16 cellular contexts compared by ENCODE assay signal in the genomic region with DNA sequence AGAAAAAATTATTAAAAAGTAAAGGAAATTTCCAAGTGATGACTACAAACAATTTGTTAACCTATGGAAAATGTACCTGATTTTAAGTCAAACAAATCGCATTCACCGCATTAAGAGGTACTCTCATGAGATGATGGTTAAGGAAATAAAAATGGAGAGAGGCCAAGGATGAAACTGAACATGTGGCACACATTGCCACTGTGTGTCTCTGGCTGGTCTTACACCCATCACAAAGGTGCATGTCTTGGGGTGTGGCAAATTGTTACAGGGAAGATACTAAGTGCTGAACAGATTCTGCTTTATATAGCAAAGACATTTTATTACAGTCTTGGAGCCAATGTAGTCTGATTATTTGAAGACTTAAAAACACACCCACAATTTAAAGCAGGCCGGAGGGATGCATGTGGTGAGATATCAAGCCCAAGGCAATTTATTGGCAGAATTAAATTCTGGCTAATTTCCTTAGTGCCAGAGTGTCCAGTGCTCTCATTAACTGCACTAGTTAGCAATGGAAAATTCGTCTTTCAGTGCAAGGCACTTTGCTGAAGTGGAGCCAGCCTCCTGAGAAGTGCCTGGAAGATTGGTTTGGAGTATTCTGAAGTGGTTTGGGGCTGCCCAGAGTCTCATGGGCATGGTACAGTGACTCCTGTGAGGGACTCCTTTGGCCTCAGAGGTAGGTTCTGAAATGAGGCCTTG.
DNase-seq lines count a peak whose midpoint lies in the region; ATAC-seq and TF ChIP-seq lines count a peak whose summit lies in the region.
"Had no signal": no experiment of that assay in that cellular context is flagged by ENCODE, and none has a peak within 500 bp of the region (broad histone marks: within the 10 kb centered on the region; RNA-seq: fewer than 3 reads in every experiment).

No MANE protein-coding gene starts in this region.

- H3K27me3 ChIP-seq in lower lobe of right lung (ENCODE audit: low read depth) = no peaks in the 10 kb centered on the region
- H3K27me3 ChIP-seq: MG63 had no signal

- no peak for TF ChIP-seq CTCF in lower lobe of right lung (IDR thresholded peaks at IDR 0.05)
- no peak for TF ChIP-seq CTCF in nephron progenitor cell (IDR thresholded peaks at IDR 0.05)

- ATAC-seq in lower lobe of right lung = peak; percentile 68 to 82
- no peak for ATAC-seq in GM21367 (IDR thresholded peaks at IDR 0.05; ENCODE audit: unreplicated experiment)

- no peaks in the 10 kb centered on the region for H3K4me1 ChIP-seq in lower lobe of right lung

- H3K27me3 Mint-ChIP-seq in nephron progenitor cell (ENCODE audit: low read depth, poor library complexity) = peaks cover 20% of the 10 kb centered on the region

- H3K9me3 Mint-ChIP-seq in nephron progenitor cell = no peaks in the 10 kb centered on the region
- H3K9me3 Mint-ChIP-seq: HFFc6 had no signal

- H3K4me1 Mint-ChIP-seq in nephron progenitor cell = no peaks in the 10 kb centered on the region
- H3K4me1 Mint-ChIP-seq: CD4-positive, CD25-positive, alpha-beta regulatory T cell had no signal

- H3K27ac Mint-ChIP-seq in nephron progenitor cell = no peak overlapping the region
- H3K27ac Mint-ChIP-seq: CD4-positive, CD25-positive, alpha-beta regulatory T cell; HFFc6 had no signal

- H3K9me3 ChIP-seq in lower lobe of right lung = no peaks in the 10 kb centered on the region
- H3K9me3 ChIP-seq: MG63 had no signal

- no peak overlapping the region for H3K4me3 Mint-ChIP-seq in nephron progenitor cell
- H3K4me3 Mint-ChIP-seq: CD4-positive, CD25-positive, alpha-beta regulatory T cell; HFFc6 had no signal

- H3K27ac ChIP-seq in angular gyrus (ENCODE audit: low read depth, low read length) (peak overlapping the region; percentile 62), lower lobe of right lung (no peak overlapping the region)
- H3K27ac ChIP-seq: KMS-11, PC-9 had no signal

- DNase-seq in DMS79 (lab: John Stamatoyannopoulos, UW) = peak; percentile 100
- DNase-seq in NCI-H1105 (lab: John Stamatoyannopoulos, UW) = peak; percentile 1
- DNase-seq in lower lobe of right lung = no peak
- DNase-seq in nephron progenitor cell = no peak
- no peak for DNase-seq in T-helper 1 cell
- DNase-seq in NCI-H2081 treated with DMSO at 0.1 percent for 48 hours (lab: John Stamatoyannopoulos, UW) = no peak
- DNase-seq: Calu3; CD4-positive, CD25-positive, alpha-beta regulatory T cell; GF-D8; HFFc6; MG63; NCI-H526; PC-9 had no signal

- H3K36me3 ChIP-seq in lower lobe of right lung = no peaks in the 10 kb centered on the region
- H3K36me3 ChIP-seq: MG63 had no signal

- H3K4me3 ChIP-seq in lower lobe of right lung = no peak overlapping the region
- H3K4me3 ChIP-seq: MG63, PC-9 had no signal

- H3K36me3 Mint-ChIP-seq in nephron progenitor cell (ENCODE audit: low read depth) = no peaks in the 10 kb centered on the region
- H3K36me3 Mint-ChIP-seq: CD4-positive, CD25-positive, alpha-beta regulatory T cell had no signal

- intact Hi-C loops in lower lobe of right lung (cut with DNase I) = no loop called here

Comparison
In these comparisons a context has a peak if more than half of its experiments do, and no peak if none do; other contexts are left out.
1. DNase-seq: peak in DMS79 (single experiment) and NCI-H1105 (single experiment); none in lower lobe of right lung (single experiment), nephron progenitor cell (single experiment), T-helper 1 cell (0 of 5) and NCI-H2081 treated with DMSO at 0.1 percent for 48 hours (single experiment).